In genomic region chr19:29834991-29835390, GRCh38 we compare ENCODE assay signal across 22 cellular contexts. TPM values are rescaled to one million over a fixed set of nuclear protein-coding genes. Genes with fewer than 3 reads are reported as not detected.
DNase-seq lines count a peak whose midpoint lies in the region; ATAC-seq, FAIRE-seq and TF ChIP-seq lines count a peak whose summit lies in the region.
"Had no signal": no experiment of that assay in that cellular context is flagged by ENCODE, and none has a peak within 500 bp of the region (broad histone marks: within the 10 kb centered on the region; RNA-seq: fewer than 3 reads in every experiment).

No MANE protein-coding gene starts in this region.

- H3K4me1 Mint-ChIP-seq in CD8-positive, alpha-beta T cell (ENCODE audit: low read depth): peaks cover 62% of the 10 kb centered on the region
- peaks cover 20 to 74% (median 61%) of the 10 kb centered on the region in 4 donors for H3K4me1 Mint-ChIP-seq in naive thymus-derived CD8-positive, alpha-beta T cell
- H3K4me1 Mint-ChIP-seq: neural crest cell had no signal

- no peak for DNase-seq in CD8-positive, alpha-beta T cell
- DNase-seq in GM12892 (ENCODE audit: insufficient read length) (no peak), cortex of kidney (lab: John Stamatoyannopoulos, UW) (no peak), SKM-1 treated with dmso at 0.1 percent for 144 hours (lab: John Stamatoyannopoulos, UW; ENCODE audit: unreplicated experiment) (no peak), kidney glomerular epithelial cell (lab: John Stamatoyannopoulos, UW) (no peak)
- no peak for DNase-seq in naive thymus-derived CD8-positive, alpha-beta T cell
- DNase-seq: erythroblast, foreskin melanocyte, left ventricle myocardium inferior, NCI-H2081, NCI-H82, Peyer's patch, substantia nigra, T1000 had no signal

- H3K4me3 Mint-ChIP-seq in CD8-positive, alpha-beta T cell: no peak overlapping the region
- H3K4me3 Mint-ChIP-seq in naive thymus-derived CD8-positive, alpha-beta T cell: peak overlapping the region in 5 of 10 donors; percentile 1 to 22 (median 3)
- H3K4me3 Mint-ChIP-seq: activated T-helper 17 cell treated with anti-CD3 and anti-CD28 coated beads, Interleukin-2, amount 50 U/mL, for 72 hours; central memory CD8-positive, alpha-beta T cell; neural crest cell had no signal

- H3K9me3 ChIP-seq in CD8-positive, alpha-beta T cell (ENCODE audit: low read length): no peaks in the 10 kb centered on the region
- H3K9me3 ChIP-seq: left ventricle myocardium inferior, Peyer's patch, vagina had no signal

- intact Hi-C loops in CD8-positive, alpha-beta T cell (cut with DNase I, micrococcal nuclease): no loop called here

- H3K4me3 ChIP-seq in CD8-positive, alpha-beta T cell (ENCODE audit: low read depth, low read length): no peak overlapping the region
- H3K4me3 ChIP-seq: left ventricle myocardium inferior, Peyer's patch, vagina had no signal

- FAIRE-seq in GM12892 (lab: Jason Lieb, UNC): peak; percentile 71
- FAIRE-seq: astrocyte had no signal

- no peaks in the 10 kb centered on the region for H3K27me3 ChIP-seq in CD8-positive, alpha-beta T cell (ENCODE audit: insufficient read depth, low read length)
- H3K27me3 ChIP-seq: Peyer's patch, vagina had no signal

- TF ChIP-seq POLR2A in GM12892 (IDR thresholded peaks at IDR 0.05; ENCODE audit: low read depth, low read length): no peak

- no peaks in the 10 kb centered on the region for H3K27me3 Mint-ChIP-seq in CD8-positive, alpha-beta T cell (ENCODE audit: low read depth)
- peaks cover 0 to 3% (median 0%) of the 10 kb centered on the region in 5 donors for H3K27me3 Mint-ChIP-seq in naive thymus-derived CD8-positive, alpha-beta T cell
- H3K27me3 Mint-ChIP-seq: activated T-helper 17 cell treated with anti-CD3 and anti-CD28 coated beads, Interleukin-2, amount 50 U/mL, for 72 hours had no signal

- POLR2A ChIA-PET in CD8-positive, alpha-beta T cell (lab: Charles Lee): interaction anchor here (1.4 kb wide), 1 partner anchor 10 kb away, joined by 3 read pairs; no protein-coding TSS in a partner anchor
- POLR2A ChIA-PET in naive thymus-derived CD8-positive, alpha-beta T cell (lab: Charles Lee): interaction anchor here (0.5 to 8.5 kb wide), 3 partner anchors 9 to 21 kb away, joined by 3 to 118 read pairs (median 8); no protein-coding TSS in a partner anchor

- H3K27ac Mint-ChIP-seq in CD8-positive, alpha-beta T cell: peak overlapping the region; percentile 11
- peak overlapping the region in 6 of 10 donors; percentile 28 to 92 (median 50) for H3K27ac Mint-ChIP-seq in naive thymus-derived CD8-positive, alpha-beta T cell
- H3K27ac Mint-ChIP-seq: activated naive CD4-positive, alpha-beta T cell treated with anti-CD3 and anti-CD28 coated beads, Interleukin-2, amount 50 U/mL, for 72 hours; progenitor cell of endocrine pancreas had no signal

- peaks cover 52% of the 10 kb centered on the region for H3K4me1 ChIP-seq in CD8-positive, alpha-beta T cell (ENCODE audit: insufficient read depth, low read length)
- H3K4me1 ChIP-seq: left ventricle myocardium inferior, Peyer's patch, vagina had no signal

- H3K27ac ChIP-seq in CD8-positive, alpha-beta T cell (ENCODE audit: low read depth, low read length): no peak overlapping the region
- no peak overlapping the region for H3K27ac ChIP-seq in VCaP
- H3K27ac ChIP-seq: left ventricle myocardium inferior, Peyer's patch, vagina had no signal

- no peaks in the 10 kb centered on the region for H3K36me3 Mint-ChIP-seq in CD8-positive, alpha-beta T cell
- no peaks in the 10 kb centered on the region for H3K36me3 Mint-ChIP-seq in naive thymus-derived CD8-positive, alpha-beta T cell

- no peaks in the 10 kb centered on the region for H3K9me3 Mint-ChIP-seq in CD8-positive, alpha-beta T cell
- H3K9me3 Mint-ChIP-seq in naive thymus-derived CD8-positive, alpha-beta T cell: peaks cover 0 to 3% (median 0%) of the 10 kb centered on the region in 9 donors
- H3K9me3 Mint-ChIP-seq: activated naive CD4-positive, alpha-beta T cell treated with anti-CD3 and anti-CD28 coated beads, Interleukin-2, amount 50 U/mL, for 72 hours; activated T-helper 17 cell treated with anti-CD3 and anti-CD28 coated beads, Interleukin-2, amount 50 U/mL, for 72 hours; central memory CD8-positive, alpha-beta T cell; neural crest cell had no signal

- H3K36me3 ChIP-seq in CD8-positive, alpha-beta T cell (ENCODE audit: insufficient read depth, low read length): no peaks in the 10 kb centered on the region
- H3K36me3 ChIP-seq: left ventricle myocardium inferior, Peyer's patch, vagina had no signal

- CTCF ChIA-PET in CD8-positive, alpha-beta T cell (lab: Charles Lee): interaction anchor here (0.8 kb wide), 1 partner anchor 23 kb away, joined by 8 read pairs; no protein-coding TSS in a partner anchor

- ATAC-seq in CD8-positive, alpha-beta T cell: no peak
- no peak for ATAC-seq in naive thymus-derived CD8-positive, alpha-beta T cell
- ATAC-seq: activated naive CD4-positive, alpha-beta T cell treated with anti-CD3 and anti-CD28 coated beads, Interleukin-2, amount 50 U/mL, for 72 hours; activated T-helper 17 cell treated with anti-CD3 and anti-CD28 coated beads, Interleukin-2, amount 50 U/mL, for 72 hours had no signal

- TF ChIP-seq CTCF in CD8-positive, alpha-beta T cell (IDR thresholded peaks at IDR 0.05): no peak
- TF ChIP-seq CTCF in VCaP (conservative IDR thresholded peaks at IDR 0.05): peak; percentile 57

RNA-seq across cellular contexts. Expression of gene CCNE1, which starts 23.2 kb away (rescaled TPM):
- total RNA-seq in CD8-positive, alpha-beta T cell: 1 to 10 TPM; 4.9 to 6.6 TPM
- 20.3 TPM for polyA plus RNA-seq in GM12892 (2012; ENCODE audit: missing spikeins)
- total RNA-seq in naive thymus-derived CD8-positive, alpha-beta T cell: 1 to 10 TPM; 6.4 to 8.8 TPM
- 1 to 10 TPM; 1.5 to 3.7 (median 2.6) TPM for polyA plus RNA-seq in naive thymus-derived CD8-positive, alpha-beta T cell
